13 cellular contexts compared by ENCODE assay signal in the genomic region with DNA sequence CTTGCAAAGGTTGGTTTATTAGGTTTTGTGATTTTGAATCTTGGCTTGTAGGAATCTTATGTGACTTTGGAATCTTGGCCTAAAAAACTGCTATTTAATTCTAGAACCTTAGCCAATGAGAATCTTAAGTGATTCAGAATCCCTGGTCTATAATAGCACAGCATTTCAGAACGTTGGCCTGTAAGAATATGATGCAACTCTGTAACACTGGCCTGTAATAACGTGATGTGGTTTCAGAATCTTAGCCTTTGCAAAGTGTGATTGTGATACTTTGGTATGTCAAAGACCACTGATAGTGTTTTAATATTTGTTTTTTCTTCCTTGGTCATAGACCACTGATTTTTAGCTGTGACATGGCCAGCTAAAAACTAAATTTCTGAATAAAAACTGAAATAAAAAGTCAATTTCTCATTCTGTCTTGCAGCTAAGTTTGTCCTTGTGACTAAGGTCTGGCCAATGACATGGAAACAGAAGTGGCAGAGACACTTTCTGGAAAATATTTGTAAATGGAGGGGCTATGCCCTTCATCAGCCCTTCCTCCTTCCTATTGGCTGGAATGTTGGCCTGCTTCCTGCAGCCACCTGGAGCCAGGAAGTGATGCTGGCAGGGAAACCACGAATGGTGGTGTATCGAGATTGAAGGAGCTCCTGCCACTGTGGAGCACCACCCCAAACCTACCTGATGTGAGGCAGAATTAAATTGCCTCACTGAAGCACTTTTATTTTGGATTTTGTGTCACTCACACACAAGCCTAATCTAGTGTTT. TPM values are rescaled to one million over a fixed set of nuclear protein-coding genes. Genes with fewer than 3 reads are reported as not detected.
DNase-seq lines count a peak whose midpoint lies in the region; ATAC-seq and TF ChIP-seq lines count a peak whose summit lies in the region.
"Had no signal": no experiment of that assay in that cellular context is flagged by ENCODE, and none has a peak within 500 bp of the region (broad histone marks: within the 10 kb centered on the region; RNA-seq: fewer than 3 reads in every experiment).

No MANE protein-coding gene starts in this region.

- ATAC-seq in GM19351 (IDR thresholded peaks at IDR 0.05; ENCODE audit: unreplicated experiment) (no peak), GM19467 (IDR thresholded peaks at IDR 0.05; ENCODE audit: unreplicated experiment) (no peak)

- CTCF ChIA-PET in AG04449 (lab: Yijun Ruan, JAX) = interaction anchor here (0.6 to 7.2 kb wide), 2 partner anchors 12 to 15 kb away, joined by 3 to 149 read pairs; no protein-coding TSS in a partner anchor

- H3K27me3 ChIP-seq in brain microvascular endothelial cell (replicated peaks) = no peaks in the 10 kb centered on the region
- H3K27me3 ChIP-seq: neural progenitor cell, testis had no signal

- POLR2A ChIA-PET in AG04449 (lab: Yijun Ruan, JAX) = interaction anchor here (0.6 to 1.6 kb wide), 4 partner anchors 12 to 214 kb away, joined by 3 to 5 read pairs (median 4); a partner anchor contains a TSS

- peak overlapping the region; percentile 91 for H3K27ac ChIP-seq in brain microvascular endothelial cell
- H3K27ac ChIP-seq: neural progenitor cell, testis had no signal

- in situ Hi-C loops in brain microvascular endothelial cell (cut with HindIII; ENCODE audit: low pct_ligation_motif_present, low sequenced_read_pairs) = no loop called here

- H3K36me3 ChIP-seq in brain microvascular endothelial cell (replicated peaks) = no peaks in the 10 kb centered on the region
- H3K36me3 ChIP-seq: neural progenitor cell had no signal

- DNase-seq in AG04449 (ENCODE audit: low read depth, low spot score) (peak; percentile 96), M059J (ENCODE audit: low read depth) (peak; percentile 77), brain microvascular endothelial cell (peak; percentile 91), kidney tubule cell (ENCODE audit: low spot score) (peak; percentile 41), NCI-H446 treated with DMSO at 0.1 percent for 48 hours (lab: John Stamatoyannopoulos, UW) (no peak)
- DNase-seq in stimulated activated CD4-positive, alpha-beta T cell treated with anti-CD3 and anti-CD28 coated beads, Interleukin-2, amount 100 ng/mL, for 48 hours = no peak
- DNase-seq: activated B cell treated with CpG ODN at 0.5 μM for 24 hours; NCI-H1694; stimulated activated CD4-positive, alpha-beta T cell treated with anti-CD3 and anti-CD28 coated beads, Interleukin-4, amount 100 ng/mL, for 24 hours; testis had no signal

- H3K4me3 ChIP-seq in AG04449 (ENCODE audit: low read depth, low read length) = no peak overlapping the region
- H3K4me3 ChIP-seq in brain microvascular endothelial cell (ENCODE audit: low read depth, low read length) = no peak overlapping the region
- H3K4me3 ChIP-seq: neural progenitor cell, testis had no signal

- TF ChIP-seq CTCF in AG04449 (IDR thresholded peaks at IDR 0.05; ENCODE audit: insufficient read depth, low read length, missing control alignments) (no peak), brain microvascular endothelial cell (IDR thresholded peaks at IDR 0.05; ENCODE audit: low read depth, low read length, missing control alignments) (no peak)

RNA-seq across cellular contexts. Expression of a gene that starts 42.3 kb away (rescaled TPM):
- total RNA-seq in M059J (2014; rRNA removed; shearing (Covaris generic)) = 6.7 and 10.5 TPM in 2 replicates

Comparison
In these comparisons a context has a peak if more than half of its experiments do, and no peak if none do; other contexts are left out.
1. DNase-seq: peak in AG04449 (single experiment), M059J (single experiment), brain microvascular endothelial cell (single experiment) and kidney tubule cell (single experiment); none in stimulated activated CD4-positive, alpha-beta T cell treated with anti-CD3 and anti-CD28 coated beads, Interleukin-2, amount 100 ng/mL, for 48 hours (0 of 2) and NCI-H446 treated with DMSO at 0.1 percent for 48 hours (single experiment).